In the genomic region with DNA sequence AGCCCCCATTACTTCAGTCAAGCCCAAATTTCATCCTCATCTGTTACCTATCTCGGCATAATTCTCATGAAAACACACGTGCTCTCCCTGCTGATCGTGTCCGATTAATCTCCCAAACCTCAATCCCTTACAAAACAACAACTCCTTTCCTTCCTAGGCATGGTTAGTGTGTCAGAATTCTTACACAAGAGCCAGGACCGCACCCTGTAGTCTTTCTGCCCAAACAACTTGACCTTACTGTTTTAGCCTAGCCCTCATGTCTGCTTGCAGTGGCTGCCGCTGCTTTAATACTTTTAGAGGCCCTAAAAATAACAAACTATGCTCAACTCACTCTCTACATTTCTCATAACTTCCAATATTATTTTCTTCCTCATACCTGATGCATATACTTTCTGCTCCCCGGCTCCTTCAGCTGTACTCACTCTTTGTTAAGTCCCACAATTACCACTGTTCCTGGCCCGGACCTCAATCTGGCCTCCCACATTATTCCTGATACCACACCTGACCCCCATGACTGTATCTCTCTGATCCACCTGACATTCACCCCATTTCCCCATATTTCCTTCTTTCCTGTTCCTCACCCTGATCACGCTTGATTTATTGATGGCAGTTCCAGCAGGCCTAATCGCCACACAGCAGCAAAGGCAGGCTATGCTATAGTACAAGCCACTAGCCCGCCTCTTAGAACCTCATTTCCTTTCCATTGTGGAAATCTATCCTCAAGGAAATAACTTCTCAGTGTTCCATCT, we compare ENCODE assay signal across 1 cellular context.
TF ChIP-seq lines count a peak whose summit lies in the region.
"Not testable (repeated sequence)": the region's sequence is repeated elsewhere in the genome, so short reads cannot be mapped to it uniquely, and the experiment has no call there.

No MANE protein-coding gene starts in this region.

TF ChIP-seq in K562, 482 proteins besides CTCF, POLR2A, EP300 and RAD21:
- TF ChIP-seq, protein P1, sequence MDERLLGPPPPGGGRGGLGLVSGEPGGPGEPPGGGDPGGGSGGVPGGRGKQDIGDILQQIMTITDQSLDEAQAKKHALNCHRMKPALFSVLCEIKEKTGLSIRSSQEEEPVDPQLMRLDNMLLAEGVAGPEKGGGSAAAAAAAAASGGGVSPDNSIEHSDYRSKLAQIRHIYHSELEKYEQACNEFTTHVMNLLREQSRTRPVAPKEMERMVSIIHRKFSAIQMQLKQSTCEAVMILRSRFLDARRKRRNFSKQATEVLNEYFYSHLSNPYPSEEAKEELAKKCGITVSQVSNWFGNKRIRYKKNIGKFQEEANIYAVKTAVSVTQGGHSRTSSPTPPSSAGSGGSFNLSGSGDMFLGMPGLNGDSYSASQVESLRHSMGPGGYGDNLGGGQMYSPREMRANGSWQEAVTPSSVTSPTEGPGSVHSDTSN (CRISPR knock-in tag; IDR thresholded peaks at IDR 0.05; ENCODE audit: low read depth) = not testable (repeated sequence)
- TF ChIP-seq, protein P1 (tag; conservative IDR thresholded peaks at IDR 0.05; ENCODE audit: low read depth) = peak; percentile 75
- TF ChIP-seq MEIS2 (IDR thresholded peaks at IDR 0.05; ENCODE audit: partially characterized antibody) = peak; percentile 49
- TF ChIP-seq ARID1B (IDR thresholded peaks at IDR 0.05) = peak; percentile 40
- TF ChIP-seq CBFA2T3 (IDR thresholded peaks at IDR 0.05) = peak; percentile 63
- TF ChIP-seq, protein P2, sequence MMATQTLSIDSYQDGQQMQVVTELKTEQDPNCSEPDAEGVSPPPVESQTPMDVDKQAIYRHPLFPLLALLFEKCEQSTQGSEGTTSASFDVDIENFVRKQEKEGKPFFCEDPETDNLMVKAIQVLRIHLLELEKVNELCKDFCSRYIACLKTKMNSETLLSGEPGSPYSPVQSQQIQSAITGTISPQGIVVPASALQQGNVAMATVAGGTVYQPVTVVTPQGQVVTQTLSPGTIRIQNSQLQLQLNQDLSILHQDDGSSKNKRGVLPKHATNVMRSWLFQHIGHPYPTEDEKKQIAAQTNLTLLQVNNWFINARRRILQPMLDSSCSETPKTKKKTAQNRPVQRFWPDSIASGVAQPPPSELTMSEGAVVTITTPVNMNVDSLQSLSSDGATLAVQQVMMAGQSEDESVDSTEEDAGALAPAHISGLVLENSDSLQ (IDR thresholded peaks at IDR 0.05) = peak; percentile 55; the same call in 1 of the 2 replicates
- 0 out of 2 replicates have a peak, but pooled peaks have one; percentile 26 for TF ChIP-seq TCF3 (CRISPR knock-in tag; IDR thresholded peaks at IDR 0.05)
- peak; percentile 33; the same call in 1 of the 2 replicates for TF ChIP-seq TAL1 (IDR thresholded peaks at IDR 0.05)
- TF ChIP-seq CBFA2T2 (conservative IDR thresholded peaks at IDR 0.05) = peak; percentile 26; the same call in 1 of the 2 replicates
